ENCODE assay signal across 1 cellular context in the genomic region with DNA sequence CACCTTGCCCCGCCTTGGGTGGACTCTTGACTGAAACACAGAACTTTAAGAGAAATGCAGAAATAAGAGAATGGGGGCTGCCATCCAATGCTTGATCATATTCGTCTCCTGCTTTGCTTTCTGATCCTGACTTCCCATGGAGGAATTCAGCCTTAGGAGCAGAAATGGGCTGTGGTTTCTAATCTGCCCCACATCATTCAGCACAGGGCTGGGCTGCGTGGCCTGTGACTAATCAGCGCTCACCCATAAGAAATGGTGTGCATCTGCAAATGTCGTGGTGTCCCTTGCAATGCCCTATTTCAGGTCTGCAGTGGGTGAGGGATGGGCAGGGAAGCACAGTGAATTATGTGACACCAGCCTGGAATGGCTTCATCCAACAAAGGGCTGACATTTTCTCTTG.
TF ChIP-seq lines count a peak whose summit lies in the region.

No MANE protein-coding gene starts in this region.

TF ChIP-seq in K562, 482 proteins besides CTCF, POLR2A, EP300 and RAD21 (continued from another document and continues in another):
- TF ChIP-seq, protein P1, sequence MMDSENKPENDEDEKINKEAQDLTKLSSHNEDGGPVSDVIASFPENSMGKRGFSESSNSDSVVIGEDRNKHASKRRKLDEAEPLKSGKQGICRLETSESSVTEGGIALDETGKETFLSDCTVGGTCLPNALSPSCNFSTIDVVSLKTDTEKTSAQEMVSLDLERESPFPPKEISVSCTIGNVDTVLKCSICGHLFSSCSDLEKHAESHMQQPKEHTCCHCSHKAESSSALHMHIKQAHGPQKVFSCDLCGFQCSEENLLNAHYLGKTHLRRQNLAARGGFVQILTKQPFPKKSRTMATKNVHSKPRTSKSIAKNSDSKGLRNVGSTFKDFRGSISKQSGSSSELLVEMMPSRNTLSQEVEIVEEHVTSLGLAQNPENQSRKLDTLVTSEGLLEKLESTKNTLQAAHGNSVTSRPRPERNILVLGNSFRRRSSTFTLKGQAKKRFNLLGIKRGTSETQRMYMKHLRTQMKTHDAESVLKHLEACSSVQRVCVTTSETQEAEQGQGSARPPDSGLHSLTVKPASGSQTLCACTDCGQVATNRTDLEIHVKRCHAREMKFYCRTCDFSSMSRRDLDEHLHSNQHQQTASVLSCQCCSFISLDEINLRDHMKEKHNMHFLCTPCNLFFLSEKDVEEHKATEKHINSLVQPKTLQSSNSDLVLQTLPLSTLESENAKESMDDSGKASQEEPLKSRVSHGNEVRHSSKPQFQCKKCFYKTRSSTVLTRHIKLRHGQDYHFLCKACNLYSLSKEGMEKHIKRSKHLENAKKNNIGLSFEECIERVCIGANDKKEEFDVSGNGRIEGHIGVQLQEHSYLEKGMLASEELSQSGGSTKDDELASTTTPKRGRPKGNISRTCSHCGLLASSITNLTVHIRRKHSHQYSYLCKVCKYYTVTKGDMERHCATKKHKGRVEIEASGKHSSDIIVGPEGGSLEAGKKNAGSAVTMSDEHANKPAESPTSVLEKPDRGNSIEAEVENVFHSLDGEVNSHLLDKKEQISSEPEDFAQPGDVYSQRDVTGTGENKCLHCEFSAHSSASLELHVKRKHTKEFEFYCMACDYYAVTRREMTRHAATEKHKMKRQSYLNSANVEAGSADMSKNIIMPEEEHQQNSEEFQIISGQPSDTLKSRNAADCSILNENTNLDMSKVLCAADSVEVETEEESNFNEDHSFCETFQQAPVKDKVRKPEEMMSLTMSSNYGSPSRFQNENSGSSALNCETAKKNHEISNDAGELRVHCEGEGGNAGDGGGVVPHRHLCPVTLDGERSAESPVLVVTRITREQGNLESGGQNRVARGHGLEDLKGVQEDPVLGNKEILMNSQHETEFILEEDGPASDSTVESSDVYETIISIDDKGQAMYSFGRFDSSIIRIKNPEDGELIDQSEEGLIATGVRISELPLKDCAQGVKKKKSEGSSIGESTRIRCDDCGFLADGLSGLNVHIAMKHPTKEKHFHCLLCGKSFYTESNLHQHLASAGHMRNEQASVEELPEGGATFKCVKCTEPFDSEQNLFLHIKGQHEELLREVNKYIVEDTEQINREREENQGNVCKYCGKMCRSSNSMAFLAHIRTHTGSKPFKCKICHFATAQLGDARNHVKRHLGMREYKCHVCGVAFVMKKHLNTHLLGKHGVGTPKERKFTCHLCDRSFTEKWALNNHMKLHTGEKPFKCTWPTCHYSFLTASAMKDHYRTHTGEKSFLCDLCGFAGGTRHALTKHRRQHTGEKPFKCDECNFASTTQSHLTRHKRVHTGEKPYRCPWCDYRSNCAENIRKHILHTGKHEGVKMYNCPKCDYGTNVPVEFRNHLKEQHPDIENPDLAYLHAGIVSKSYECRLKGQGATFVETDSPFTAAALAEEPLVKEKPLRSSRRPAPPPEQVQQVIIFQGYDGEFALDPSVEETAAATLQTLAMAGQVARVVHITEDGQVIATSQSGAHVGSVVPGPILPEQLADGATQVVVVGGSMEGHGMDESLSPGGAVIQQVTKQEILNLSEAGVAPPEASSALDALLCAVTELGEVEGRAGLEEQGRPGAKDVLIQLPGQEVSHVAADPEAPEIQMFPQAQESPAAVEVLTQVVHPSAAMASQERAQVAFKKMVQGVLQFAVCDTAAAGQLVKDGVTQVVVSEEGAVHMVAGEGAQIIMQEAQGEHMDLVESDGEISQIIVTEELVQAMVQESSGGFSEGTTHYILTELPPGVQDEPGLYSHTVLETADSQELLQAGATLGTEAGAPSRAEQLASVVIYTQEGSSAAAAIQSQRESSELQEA (IDR thresholded peaks at IDR 0.05; ENCODE audit: low read depth), result no peak
- TF ChIP-seq RCOR1 (IDR thresholded peaks at IDR 0.05; ENCODE audit: borderline replicate concordance in 1 of 2, low read depth in 2 of 2, low read length in 2 of 2), result 0 out of 4 replicates have a peak, but pooled peaks of 1 of the 2 experiments have one; percentile 8
- TF ChIP-seq ARNT (IDR thresholded peaks at IDR 0.05), result no peak
- no peak for TF ChIP-seq CBX2 (IDR thresholded peaks at IDR 0.05; ENCODE audit: insufficient read depth, low read length, poor library complexity, severe bottlenecking)
- no peak for TF ChIP-seq NCOA6 (IDR thresholded peaks at IDR 0.05)
- TF ChIP-seq, protein P2, sequence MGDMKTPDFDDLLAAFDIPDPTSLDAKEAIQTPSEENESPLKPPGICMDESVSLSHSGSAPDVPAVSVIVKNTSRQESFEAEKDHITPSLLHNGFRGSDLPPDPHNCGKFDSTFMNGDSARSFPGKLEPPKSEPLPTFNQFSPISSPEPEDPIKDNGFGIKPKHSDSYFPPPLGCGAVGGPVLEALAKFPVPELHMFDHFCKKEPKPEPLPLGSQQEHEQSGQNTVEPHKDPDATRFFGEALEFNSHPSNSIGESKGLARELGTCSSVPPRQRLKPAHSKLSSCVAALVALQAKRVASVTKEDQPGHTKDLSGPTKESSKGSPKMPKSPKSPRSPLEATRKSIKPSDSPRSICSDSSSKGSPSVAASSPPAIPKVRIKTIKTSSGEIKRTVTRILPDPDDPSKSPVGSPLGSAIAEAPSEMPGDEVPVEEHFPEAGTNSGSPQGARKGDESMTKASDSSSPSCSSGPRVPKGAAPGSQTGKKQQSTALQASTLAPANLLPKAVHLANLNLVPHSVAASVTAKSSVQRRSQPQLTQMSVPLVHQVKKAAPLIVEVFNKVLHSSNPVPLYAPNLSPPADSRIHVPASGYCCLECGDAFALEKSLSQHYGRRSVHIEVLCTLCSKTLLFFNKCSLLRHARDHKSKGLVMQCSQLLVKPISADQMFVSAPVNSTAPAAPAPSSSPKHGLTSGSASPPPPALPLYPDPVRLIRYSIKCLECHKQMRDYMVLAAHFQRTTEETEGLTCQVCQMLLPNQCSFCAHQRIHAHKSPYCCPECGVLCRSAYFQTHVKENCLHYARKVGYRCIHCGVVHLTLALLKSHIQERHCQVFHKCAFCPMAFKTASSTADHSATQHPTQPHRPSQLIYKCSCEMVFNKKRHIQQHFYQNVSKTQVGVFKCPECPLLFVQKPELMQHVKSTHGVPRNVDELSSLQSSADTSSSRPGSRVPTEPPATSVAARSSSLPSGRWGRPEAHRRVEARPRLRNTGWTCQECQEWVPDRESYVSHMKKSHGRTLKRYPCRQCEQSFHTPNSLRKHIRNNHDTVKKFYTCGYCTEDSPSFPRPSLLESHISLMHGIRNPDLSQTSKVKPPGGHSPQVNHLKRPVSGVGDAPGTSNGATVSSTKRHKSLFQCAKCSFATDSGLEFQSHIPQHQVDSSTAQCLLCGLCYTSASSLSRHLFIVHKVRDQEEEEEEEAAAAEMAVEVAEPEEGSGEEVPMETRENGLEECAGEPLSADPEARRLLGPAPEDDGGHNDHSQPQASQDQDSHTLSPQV (IDR thresholded peaks at IDR 0.05), result no peak
- TF ChIP-seq POU5F1 (IDR thresholded peaks at IDR 0.05; ENCODE audit: borderline replicate concordance, low read depth, low read length, partially characterized antibody), result no peak
- no peak for TF ChIP-seq SMAD4 (CRISPR knock-in tag; conservative IDR thresholded peaks at IDR 0.05)
- no peak for TF ChIP-seq ZNF146 (CRISPR knock-in tag; IDR thresholded peaks at IDR 0.05; ENCODE audit: unreplicated experiment)
- TF ChIP-seq KDM1A (IDR thresholded peaks at IDR 0.05), result peak in 1 of 2 experiments; percentile 22; a peak in 1 of 4 replicates
- TF ChIP-seq ARID1B (IDR thresholded peaks at IDR 0.05), result peak; percentile 16; the same call in 1 of the 2 replicates
- TF ChIP-seq RBM25 (IDR thresholded peaks at IDR 0.05; ENCODE audit: low read depth, low read length, severe bottlenecking), result no peak
- TF ChIP-seq TRIM28 (IDR thresholded peaks at IDR 0.05), result no peak
- TF ChIP-seq HES1 (IDR thresholded peaks at IDR 0.05; ENCODE audit: low read depth), result 0 out of 2 replicates have a peak, but pooled peaks have one; percentile 39
- no peak for TF ChIP-seq IFI16 (CRISPR knock-in tag; IDR thresholded peaks at IDR 0.05)
- peak; percentile 49 for TF ChIP-seq GATA2 (CRISPR knock-in tag; IDR thresholded peaks at IDR 0.05)
- no peak for TF ChIP-seq TEAD2 (tag; IDR thresholded peaks at IDR 0.05)
- TF ChIP-seq MAFK (IDR thresholded peaks at IDR 0.05; ENCODE audit: low read length), result no peak
- peak; percentile 83 for TF ChIP-seq MEIS2 (IDR thresholded peaks at IDR 0.05; ENCODE audit: partially characterized antibody)
- no peak for TF ChIP-seq TCF7L2 (IDR thresholded peaks at IDR 0.05; ENCODE audit: low read depth, low read length)
- TF ChIP-seq ZC3H4 (CRISPR knock-in tag; IDR thresholded peaks at IDR 0.05; ENCODE audit: borderline replicate concordance), result no peak
- no peak for TF ChIP-seq TFAM (CRISPR knock-in tag; conservative IDR thresholded peaks at IDR 0.05)
- TF ChIP-seq HLTF (IDR thresholded peaks at IDR 0.05), result no peak
- no peak for TF ChIP-seq ZNF23 (CRISPR knock-in tag; IDR thresholded peaks at IDR 0.05)
- TF ChIP-seq JUN (IDR thresholded peaks at IDR 0.05; ENCODE audit: borderline replicate concordance, low read depth, low read length), result 0 out of 2 replicates have a peak, but pooled peaks have one; percentile 10
- no peak for TF ChIP-seq JUN (CRISPR knock-in tag; IDR thresholded peaks at IDR 0.05; ENCODE audit: borderline replicate concordance)
- TF ChIP-seq RFX1 (IDR thresholded peaks at IDR 0.05), result no peak
- TF ChIP-seq MCM7 (IDR thresholded peaks at IDR 0.05), result no peak
- TF ChIP-seq E2F4 (CRISPR knock-in tag; IDR thresholded peaks at IDR 0.05; ENCODE audit: low read depth), result no peak
- TF ChIP-seq ZBTB9 (CRISPR knock-in tag; IDR thresholded peaks at IDR 0.05), result no peak
- TF ChIP-seq NFXL1 (CRISPR knock-in tag; IDR thresholded peaks at IDR 0.05), result no peak
- TF ChIP-seq MCM2 (IDR thresholded peaks at IDR 0.05; ENCODE audit: low read depth), result no peak
- no peak for TF ChIP-seq BRF1 (IDR thresholded peaks at IDR 0.05; ENCODE audit: borderline replicate concordance, extremely low read depth, insufficient read length)
- no peak for TF ChIP-seq GATAD2B (IDR thresholded peaks at IDR 0.05; ENCODE audit: borderline replicate concordance)
- no peak for TF ChIP-seq ATF6 (CRISPR knock-in tag; IDR thresholded peaks at IDR 0.05)
- no peak for TF ChIP-seq CHD1 (IDR thresholded peaks at IDR 0.05; ENCODE audit: low read length)
- no peak for TF ChIP-seq SRSF9 (IDR thresholded peaks at IDR 0.05; ENCODE audit: borderline replicate concordance, low read depth, low read length)
- TF ChIP-seq KLF16 (IDR thresholded peaks at IDR 0.05), result no peak
- TF ChIP-seq, protein P3, sequence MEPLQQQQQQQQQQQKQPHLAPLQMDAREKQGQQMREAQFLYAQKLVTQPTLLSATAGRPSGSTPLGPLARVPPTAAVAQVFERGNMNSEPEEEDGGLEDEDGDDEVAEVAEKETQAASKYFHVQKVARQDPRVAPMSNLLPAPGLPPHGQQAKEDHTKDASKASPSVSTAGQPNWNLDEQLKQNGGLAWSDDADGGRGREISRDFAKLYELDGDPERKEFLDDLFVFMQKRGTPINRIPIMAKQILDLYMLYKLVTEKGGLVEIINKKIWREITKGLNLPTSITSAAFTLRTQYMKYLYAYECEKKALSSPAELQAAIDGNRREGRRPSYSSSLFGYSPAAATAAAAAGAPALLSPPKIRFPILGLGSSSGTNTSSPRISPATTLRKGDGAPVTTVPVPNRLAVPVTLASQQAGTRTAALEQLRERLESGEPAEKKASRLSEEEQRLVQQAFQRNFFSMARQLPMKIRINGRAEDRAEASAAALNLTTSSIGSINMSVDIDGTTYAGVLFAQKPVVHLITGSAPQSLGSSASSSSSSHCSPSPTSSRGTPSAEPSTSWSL (CRISPR knock-in tag; IDR thresholded peaks at IDR 0.05; ENCODE audit: borderline replicate concordance), result no peak
- TF ChIP-seq ZFX (CRISPR knock-in tag; IDR thresholded peaks at IDR 0.05), result no peak
- TF ChIP-seq BRCA1 (IDR thresholded peaks at IDR 0.05), result no peak
- TF ChIP-seq BRCA1 (CRISPR knock-in tag; IDR thresholded peaks at IDR 0.05), result no peak
